Comparison of ENCODE assay signal across 21 cellular contexts in the genomic region with DNA sequence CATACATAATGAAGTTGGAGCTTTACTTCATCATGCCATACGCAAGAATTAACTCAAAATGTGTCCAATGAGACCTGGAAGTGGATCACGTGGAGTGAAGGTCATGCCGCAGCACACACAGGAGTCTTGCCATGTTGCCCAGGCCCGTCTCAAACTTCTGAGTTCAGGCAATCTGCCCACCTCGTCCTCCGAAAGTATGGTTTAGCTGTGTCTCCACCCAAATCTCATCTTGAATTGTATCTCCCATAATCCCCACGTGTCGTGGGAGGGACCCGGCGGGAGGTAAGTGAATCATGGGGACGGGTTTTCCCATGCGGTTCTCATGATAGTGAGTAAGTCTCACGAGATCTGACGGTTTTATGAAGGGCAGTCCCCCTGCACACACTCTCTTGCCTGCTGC. TPM values are rescaled to one million over a fixed set of nuclear protein-coding genes. Genes with fewer than 3 reads are reported as not detected.
DNase-seq lines count a peak whose midpoint lies in the region; TF ChIP-seq lines count a peak whose summit lies in the region.
"Had no signal": no experiment of that assay in that cellular context is flagged by ENCODE, and none has a peak within 500 bp of the region (broad histone marks: within the 10 kb centered on the region; RNA-seq: fewer than 3 reads in every experiment).

No MANE protein-coding gene starts in this region.

- H3K4me1 ChIP-seq in MM.1S (ENCODE audit: low read length): peaks cover 21% of the 10 kb centered on the region
- H3K4me1 ChIP-seq: HAP-1 had no signal

- 0 out of 2 replicates have a peak, but pooled peaks cover 4% of the 10 kb centered on the region for H3K36me3 ChIP-seq in MM.1S (replicated peaks; ENCODE audit: insufficient read depth, low read length)

- no peak overlapping the region for H3K4me2 ChIP-seq in MM.1S (ENCODE audit: low read depth, low read length)
- H3K4me2 ChIP-seq: BLaER1 had no signal

- H3K36me3 Mint-ChIP-seq in endothelial cell (ENCODE audit: low read depth, unreplicated experiment): peaks cover 65% of the 10 kb centered on the region
- H3K36me3 Mint-ChIP-seq in type B pancreatic cell: peaks cover 71% of the 10 kb centered on the region
- peaks cover 60% of the 10 kb centered on the region for H3K36me3 Mint-ChIP-seq in activated CD4-positive, alpha-beta memory T cell treated with anti-CD3 and anti-CD28 coated beads for 36 hours

- no peaks in the 10 kb centered on the region for H3K9me3 ChIP-seq in MM.1S (replicated peaks; ENCODE audit: insufficient read depth, low read length)
- H3K9me3 ChIP-seq: HAP-1 had no signal

- H3K27ac Mint-ChIP-seq in endothelial cell (ENCODE audit: unreplicated experiment) (no peak overlapping the region), type B pancreatic cell (no peak overlapping the region)
- no peak overlapping the region for H3K27ac Mint-ChIP-seq in activated CD4-positive, alpha-beta memory T cell treated with anti-CD3 and anti-CD28 coated beads for 36 hours
- H3K27ac Mint-ChIP-seq: B cell; CD4-positive, alpha-beta T cell; CD8-positive, alpha-beta memory T cell; HFFc6 had no signal

- CTCF ChIA-PET in activated CD4-positive, alpha-beta memory T cell treated with anti-CD3 and anti-CD28 coated beads for 36 hours (lab: Charles Lee): no interaction called here

- H2AFZ ChIP-seq in MM.1S (ENCODE audit: low read length): no peak overlapping the region

- peak overlapping the region; percentile 82; the same call in 1 of the 2 replicates for H3K27ac ChIP-seq in MM.1S (ENCODE audit: low read length)
- H3K27ac ChIP-seq: BLaER1 had no signal

- DNase-seq in MM.1S (no peak), endothelial cell (ENCODE audit: low spot score) (no peak), type B pancreatic cell (ENCODE audit: extremely low spot score, unreplicated experiment) (peak; percentile 44), NCI-H510A (lab: John Stamatoyannopoulos, UW) (no peak)
- no peak for DNase-seq in activated CD4-positive, alpha-beta memory T cell treated with anti-CD3 and anti-CD28 coated beads for 36 hours
- no peak for DNase-seq in central memory CD4-positive, alpha-beta T cell
- DNase-seq: CD4-positive, alpha-beta T cell; CD8-positive, alpha-beta memory T cell; DMS 273 treated with DMSO at 0.1 percent for 48 hours; DMS79; EL; GDM1; GOT3; HFFc6 had no signal

- H3K4me3 Mint-ChIP-seq in endothelial cell (ENCODE audit: unreplicated experiment) (peak overlapping the region; percentile 9), type B pancreatic cell (no peak overlapping the region)
- H3K4me3 Mint-ChIP-seq in activated CD4-positive, alpha-beta memory T cell treated with anti-CD3 and anti-CD28 coated beads for 36 hours: no peak overlapping the region
- H3K4me3 Mint-ChIP-seq: B cell; CD14-positive monocyte; CD4-positive, alpha-beta T cell; CD8-positive, alpha-beta memory T cell; HFFc6 had no signal

- POLR2A ChIA-PET in activated CD4-positive, alpha-beta memory T cell treated with anti-CD3 and anti-CD28 coated beads for 36 hours (lab: Charles Lee): no interaction called here

- H4K20me1 ChIP-seq in MM.1S (ENCODE audit: insufficient read depth, low read length): no peaks in the 10 kb centered on the region
- H4K20me1 ChIP-seq: BLaER1 had no signal

- H3K27me3 ChIP-seq in MM.1S (replicated peaks; ENCODE audit: insufficient read depth, low read length): no peaks in the 10 kb centered on the region
- H3K27me3 ChIP-seq: BLaER1 had no signal

- H3K27me3 Mint-ChIP-seq in endothelial cell (ENCODE audit: unreplicated experiment) (no peaks in the 10 kb centered on the region), type B pancreatic cell (no peaks in the 10 kb centered on the region)
- no peaks in the 10 kb centered on the region for H3K27me3 Mint-ChIP-seq in activated CD4-positive, alpha-beta memory T cell treated with anti-CD3 and anti-CD28 coated beads for 36 hours
- H3K27me3 Mint-ChIP-seq: B cell; CD4-positive, alpha-beta T cell; CD8-positive, alpha-beta memory T cell had no signal

- no peaks in the 10 kb centered on the region for H3K9me3 Mint-ChIP-seq in endothelial cell (ENCODE audit: unreplicated experiment)
- no peaks in the 10 kb centered on the region for H3K9me3 Mint-ChIP-seq in type B pancreatic cell
- peaks cover 30% of the 10 kb centered on the region for H3K9me3 Mint-ChIP-seq in activated CD4-positive, alpha-beta memory T cell treated with anti-CD3 and anti-CD28 coated beads for 36 hours

- H3K4me1 Mint-ChIP-seq in endothelial cell (ENCODE audit: unreplicated experiment) (no peaks in the 10 kb centered on the region), type B pancreatic cell (ENCODE audit: unreplicated experiment) (no peaks in the 10 kb centered on the region)
- H3K4me1 Mint-ChIP-seq in activated CD4-positive, alpha-beta memory T cell treated with anti-CD3 and anti-CD28 coated beads for 36 hours (ENCODE audit: low read depth): peaks cover 6% of the 10 kb centered on the region

- no peak for TF ChIP-seq CTCF in MM.1S (IDR thresholded peaks at IDR 0.05; ENCODE audit: low read length)
- TF ChIP-seq CTCF in endothelial cell (IDR thresholded peaks at IDR 0.05; ENCODE audit: unreplicated experiment): no peak
- TF ChIP-seq CTCF in type B pancreatic cell (conservative IDR thresholded peaks at IDR 0.05): no peak

- no peak overlapping the region for H3K4me3 ChIP-seq in MM.1S (ENCODE audit: low read length)
- H3K4me3 ChIP-seq: BLaER1, GM12878, HAP-1 had no signal

- no peaks in the 10 kb centered on the region for H3K79me2 ChIP-seq in MM.1S (ENCODE audit: low read length)

- H3K9me2 ChIP-seq in MM.1S (replicated peaks; ENCODE audit: insufficient read depth, low read length): no peaks in the 10 kb centered on the region

- no peak overlapping the region for H3K9ac ChIP-seq in MM.1S (ENCODE audit: low read length)
- H3K9ac ChIP-seq: BLaER1 had no signal

- H3F3A ChIP-seq in MM.1S (ENCODE audit: insufficient read depth, low read length): peaks cover 12% of the 10 kb centered on the region

- intact Hi-C loops in activated CD4-positive, alpha-beta memory T cell treated with anti-CD3 and anti-CD28 coated beads for 36 hours (cut with micrococcal nuclease): no loop called here

RNA-seq across cellular contexts. Expression of a gene that starts 25.7 kb away (rescaled TPM):
- total RNA-seq in endothelial cell (ENCODE audit: unreplicated experiment): 83.9 TPM
- 102 and 119 TPM in 2 replicates for total RNA-seq in type B pancreatic cell (ENCODE audit: low replicate concordance)
- total RNA-seq in activated CD4-positive, alpha-beta memory T cell treated with anti-CD3 and anti-CD28 coated beads for 36 hours: 100 to 1,000 TPM; 132 TPM

RNA-seq across cellular contexts. Expression of a gene that starts 26.0 kb away (rescaled TPM):
- total RNA-seq in endothelial cell (ENCODE audit: unreplicated experiment) (54.7 TPM), type B pancreatic cell (ENCODE audit: low replicate concordance) (66.1 and 72.7 TPM in 2 replicates)
- 10 to 100 TPM; 34.1 to 36.9 TPM for total RNA-seq in activated CD4-positive, alpha-beta memory T cell treated with anti-CD3 and anti-CD28 coated beads for 36 hours

RNA-seq across cellular contexts. Expression of a gene that starts 39.1 kb away (rescaled TPM):
- total RNA-seq in endothelial cell (ENCODE audit: unreplicated experiment) (16.9 TPM), type B pancreatic cell (ENCODE audit: low replicate concordance) (38.3 and 47.2 TPM in 2 replicates)
- 10 to 100 TPM; 16.9 to 21.7 TPM for total RNA-seq in activated CD4-positive, alpha-beta memory T cell treated with anti-CD3 and anti-CD28 coated beads for 36 hours

RNA-seq across cellular contexts. Expression of a gene that starts 45.8 kb away (rescaled TPM):
- 50.0 TPM for total RNA-seq in endothelial cell (ENCODE audit: unreplicated experiment)
- 114 and 118 TPM in 2 replicates for total RNA-seq in type B pancreatic cell (ENCODE audit: low replicate concordance)
- 100 to 1,000 TPM; 167 to 172 TPM for total RNA-seq in activated CD4-positive, alpha-beta memory T cell treated with anti-CD3 and anti-CD28 coated beads for 36 hours

RNA-seq across cellular contexts. Expression of a gene that starts 45.8 kb away (rescaled TPM):
- total RNA-seq in endothelial cell (ENCODE audit: unreplicated experiment) (not detected), type B pancreatic cell (ENCODE audit: low replicate concordance) (8.0 and 12.2 TPM in 2 replicates)
- not detected for total RNA-seq in activated CD4-positive, alpha-beta memory T cell treated with anti-CD3 and anti-CD28 coated beads for 36 hours
- total RNA-seq: A172; A673; B cell; CD4-positive, alpha-beta T cell; CD8-positive, alpha-beta memory T cell; HFFc6 had no signal
